ENCODE assay signal across 8 cellular contexts in the genomic region with DNA sequence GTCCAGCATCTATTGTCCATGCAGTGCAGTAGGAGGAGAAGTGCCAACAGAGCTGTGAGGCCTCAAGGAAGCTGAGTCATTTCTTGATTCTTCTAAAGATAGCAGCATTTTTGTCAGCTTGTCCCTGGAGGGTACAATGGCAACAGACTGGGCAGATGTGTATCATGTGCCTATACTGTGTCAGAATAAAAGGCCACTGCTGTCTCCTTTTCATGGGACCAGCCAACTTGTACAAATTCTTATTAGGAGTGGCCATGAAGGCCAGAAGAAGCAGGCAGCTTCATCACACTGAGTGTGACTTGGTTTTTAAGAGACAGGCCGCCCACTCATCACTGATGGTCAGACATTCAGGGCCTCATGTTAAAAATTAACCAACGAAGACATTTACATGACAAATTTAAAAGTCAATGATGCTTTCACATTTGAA.
DNase-seq lines count a peak whose midpoint lies in the region; ATAC-seq and TF ChIP-seq lines count a peak whose summit lies in the region.

No MANE protein-coding gene starts in this region.

- ATAC-seq in GM18511 (IDR thresholded peaks at IDR 0.05; ENCODE audit: unreplicated experiment) (peak; percentile 85), HG03575 (IDR thresholded peaks at IDR 0.05; ENCODE audit: extremely low read depth, insufficient number of reproducible peaks, low FRiP score, unreplicated experiment) (peak; percentile 88)

- no peak for TF ChIP-seq CTCF in foreskin fibroblast (IDR thresholded peaks at IDR 0.05; ENCODE audit: low read depth, low read length)
- TF ChIP-seq CTCF in GM10266 (IDR thresholded peaks at IDR 0.05; ENCODE audit: control insufficient read depth, insufficient read depth, low read depth, missing control alignments): no peak

- peak; percentile 27 for DNase-seq in H4 (ENCODE audit: low spot score)
- DNase-seq in foreskin fibroblast: peak; percentile 74 to 77
- DNase-seq in stimulated activated CD4-positive, alpha-beta T cell treated with anti-CD3 and anti-CD28 coated beads, Interleukin-4, amount 100 ng/mL, for 1 hour: no peak
- DNase-seq in GM10266 (ENCODE audit: extremely low spot score): no peak
- no peak for DNase-seq in cerebellum (ENCODE audit: low spot score)
- DNase-seq in activated CD4-positive, alpha-beta T cell treated with anti-CD3 and anti-CD28 coated beads, Interleukin-2, amount 50 U/mL, for 1 hour: no peak

- H3K4me3 ChIP-seq in foreskin fibroblast (ENCODE audit: low read depth in 1 of 2, low read length in 2 of 2): no peak overlapping the region

Comparison
In these comparisons a context has a peak if more than half of its experiments do, and no peak if none do; other contexts are left out.
1. DNase-seq: peak in H4 (single experiment) and foreskin fibroblast (2 of 2); none in stimulated activated CD4-positive, alpha-beta T cell treated with anti-CD3 and anti-CD28 coated beads, Interleukin-4, amount 100 ng/mL, for 1 hour (single experiment), GM10266 (single experiment), cerebellum (single experiment) and activated CD4-positive, alpha-beta T cell treated with anti-CD3 and anti-CD28 coated beads, Interleukin-2, amount 50 U/mL, for 1 hour (single experiment).